Comparison of ENCODE assay signal across 17 cellular contexts in genomic region chr4:8702516-8703400, GRCh38.
DNase-seq lines count a peak whose midpoint lies in the region; ATAC-seq and TF ChIP-seq lines count a peak whose summit lies in the region.
"Had no signal": no experiment of that assay in that cellular context is flagged by ENCODE, and none has a peak within 500 bp of the region (broad histone marks: within the 10 kb centered on the region; RNA-seq: fewer than 3 reads in every experiment).

No MANE protein-coding gene starts in this region.

- H2BK15ac ChIP-seq in neuronal stem cell (ENCODE audit: low read length), result peak overlapping the region; percentile 12

- H3K4ac ChIP-seq in neuronal stem cell (ENCODE audit: low read length), result no peak overlapping the region

- H3K23ac ChIP-seq in neuronal stem cell (ENCODE audit: low read depth, low read length, poor library complexity), result no peak overlapping the region

- no CpG with 5 or more reads among the region's 15 CpGs for WGBS in neuronal stem cell (ENCODE audit: extremely low coverage in 2 of 2, insufficient read length in 2 of 2, insufficient replicate concordance in 1 of 2), 2 donors
- WGBS in testis, 2 donors, result 69 to 77% methylated on average over 13 to 15 of the region's 15 CpGs

- no peak overlapping the region for H3K14ac ChIP-seq in neuronal stem cell (ENCODE audit: low read length)

- no peak overlapping the region for H2BK12ac ChIP-seq in neuronal stem cell (ENCODE audit: low read length)

- H3K27me3 ChIP-seq in neuronal stem cell (ENCODE audit: control insufficient read depth in 3 of 3, insufficient read depth in 3 of 3, low read depth in 1 of 3, low read length in 3 of 3) (peaks cover 0 to 79% (median 0%) of the 10 kb centered on the region in 3 experiments), testis (no peaks in the 10 kb centered on the region)
- H3K27me3 ChIP-seq: Peyer's patch had no signal

- H3K79me1 ChIP-seq in neuronal stem cell (ENCODE audit: low read depth, low read length), result no peaks in the 10 kb centered on the region

- POLR2A ChIA-PET in WTC11 (lab: Charles Lee), result no interaction called here

- no peak overlapping the region for H3K9ac ChIP-seq in neuronal stem cell (ENCODE audit: low read depth, low read length, poor library complexity)

- H4K8ac ChIP-seq in neuronal stem cell (ENCODE audit: low read depth, low read length), result no peak overlapping the region

- no peak overlapping the region for H3K4me3 Mint-ChIP-seq in WTC11
- H3K4me3 Mint-ChIP-seq in immature natural killer cell, result no peak overlapping the region
- H3K4me3 Mint-ChIP-seq: CD8-positive, alpha-beta T cell; GM23338 had no signal

- no peaks in the 10 kb centered on the region for H3K27me3 Mint-ChIP-seq in WTC11 (ENCODE audit: low read depth)
- H3K27me3 Mint-ChIP-seq in immature natural killer cell (ENCODE audit: low read depth in 3 of 3), result peaks cover 0 to 4% (median 3%) of the 10 kb centered on the region in 3 donors

- TF ChIP-seq CTCF in WTC11 (IDR thresholded peaks at IDR 0.05), result no peak
- no peak for TF ChIP-seq CTCF in testis (IDR thresholded peaks at IDR 0.05)

- no peak for TF ChIP-seq POLR2A in testis (IDR thresholded peaks at IDR 0.05)

- ATAC-seq in WTC11 (no peak), GM18873 (IDR thresholded peaks at IDR 0.05; ENCODE audit: low FRiP score, unreplicated experiment) (no peak), HG02588 (IDR thresholded peaks at IDR 0.05; ENCODE audit: unreplicated experiment) (no peak)
- ATAC-seq: CD8-positive, alpha-beta T cell; GM12878; GM23338 had no signal

- peak; percentile 43 for DNase-seq in activated effector memory CD4-positive, alpha-beta T cell treated with anti-CD3 and anti-CD28 coated beads, Interleukin-2, amount 50 U/mL, for 16 hours
- no peak for DNase-seq in activated effector memory CD4-positive, alpha-beta T cell treated with Interleukin-2 at 50 U/mL for 16 hours
- peak; percentile 8 for DNase-seq in WTC11 (ENCODE audit: low spot score)
- no peak for DNase-seq in neuronal stem cell (ENCODE audit: low spot score)
- DNase-seq in testis, result peak; percentile 8
- DNase-seq in immature natural killer cell, result no peak
- DNase-seq: Calu3; CD8-positive, alpha-beta T cell; KBM-7; NCI-H1105; NCI-H2081 treated with DMSO at 0.1 percent for 48 hours; Right ventricle myocardium superior had no signal

- intact Hi-C loops in testis (cut with DNase I; ENCODE audit: low total_unique reads), result no loop called here

- H3K27ac ChIP-seq in neuronal stem cell (replicated peaks; ENCODE audit: low read length), result no peak overlapping the region
- no peak overlapping the region for H3K27ac ChIP-seq in testis
- H3K27ac ChIP-seq: Peyer's patch had no signal

- H3K4me1 ChIP-seq in neuronal stem cell (ENCODE audit: control insufficient read depth in 2 of 2, insufficient read depth in 1 of 2, low read depth in 1 of 2, low read length in 2 of 2) (peaks cover 0 to 22% of the 10 kb centered on the region in 2 donors), testis (no peaks in the 10 kb centered on the region)
- H3K4me1 ChIP-seq: Peyer's patch had no signal

- H3K4me2 ChIP-seq in neuronal stem cell (ENCODE audit: insufficient read depth, low read length, poor library complexity, severe bottlenecking), result no peak overlapping the region
- H3K4me2 ChIP-seq: GM23338 had no signal

- H4K91ac ChIP-seq in neuronal stem cell (ENCODE audit: low read depth, low read length, poor library complexity), result no peak overlapping the region

- H3K9me3 ChIP-seq in neuronal stem cell (replicated peaks in 1 of 2; ENCODE audit: control insufficient read depth in 2 of 2, insufficient read depth in 1 of 2, low read depth in 1 of 2, low read length in 2 of 2) (peaks cover 0 to 1% of the 10 kb centered on the region in 2 donors), testis (no peaks in the 10 kb centered on the region)
- H3K9me3 ChIP-seq: Peyer's patch had no signal

- CTCF ChIA-PET in WTC11 (lab: Charles Lee), result interaction anchor here (0.8 to 1.8 kb wide), 3 partner anchors 14 to 153 kb away, joined by 3 to 17 read pairs (median 3); no protein-coding TSS in a partner anchor

- peak overlapping the region; percentile 27 for H2BK5ac ChIP-seq in neuronal stem cell (ENCODE audit: low read length)

- no peak overlapping the region for H2AFZ ChIP-seq in neuronal stem cell (ENCODE audit: low read length)
- H2AFZ ChIP-seq: GM23338 had no signal

- no peaks in the 10 kb centered on the region for H3K36me3 ChIP-seq in neuronal stem cell (replicated peaks in 1 of 2; ENCODE audit: control insufficient read depth in 2 of 2, insufficient read depth in 2 of 2, low read length in 2 of 2)
- H3K36me3 ChIP-seq in testis (ENCODE audit: low read depth, missing control alignments), result no peaks in the 10 kb centered on the region
- H3K36me3 ChIP-seq: Peyer's patch had no signal

- H3K27ac Mint-ChIP-seq in WTC11 (peak overlapping the region; percentile 15; the same call in 1 of the 2 replicates), immature natural killer cell (no peak overlapping the region)
- H3K27ac Mint-ChIP-seq: CD8-positive, alpha-beta T cell; GM23338 had no signal

- no peak overlapping the region for H3K4me3 ChIP-seq in neuronal stem cell (ENCODE audit: low read length in 2 of 2)
- no peak overlapping the region for H3K4me3 ChIP-seq in testis
- H3K4me3 ChIP-seq: GM12878, GM23338, Peyer's patch had no signal

- H2AK5ac ChIP-seq in neuronal stem cell (ENCODE audit: low read depth, low read length), result peak overlapping the region; percentile 64

- H3K4me1 Mint-ChIP-seq in WTC11 (peaks cover 9% of the 10 kb centered on the region), immature natural killer cell (no peaks in the 10 kb centered on the region)

- no peak overlapping the region for H2BK120ac ChIP-seq in neuronal stem cell (ENCODE audit: low read depth, low read length)

- no peaks in the 10 kb centered on the region for H3K9me3 Mint-ChIP-seq in WTC11
- H3K9me3 Mint-ChIP-seq in immature natural killer cell, result no peaks in the 10 kb centered on the region
- H3K9me3 Mint-ChIP-seq: CD8-positive, alpha-beta T cell; GM23338 had no signal

- H3K36me3 Mint-ChIP-seq in WTC11, result no peaks in the 10 kb centered on the region
- H3K36me3 Mint-ChIP-seq in immature natural killer cell, result no peaks in the 10 kb centered on the region
- H3K36me3 Mint-ChIP-seq: CD8-positive, alpha-beta T cell had no signal

- H3K18ac ChIP-seq in neuronal stem cell (ENCODE audit: low read length), result peak overlapping the region; percentile 72

TF ChIP-seq in WTC11, 78 proteins besides CTCF, POLR2A, EP300 and RAD21:
- TF ChIP-seq E2F1 (CRISPR knock-in tag; IDR thresholded peaks at IDR 0.05) (no peak), ESRRA (CRISPR knock-in tag; IDR thresholded peaks at IDR 0.05; ENCODE audit: borderline replicate concordance) (no peak), MXD4 (CRISPR knock-in tag; IDR thresholded peaks at IDR 0.05; ENCODE audit: borderline replicate concordance) (no peak), RORB (CRISPR knock-in tag; IDR thresholded peaks at IDR 0.05) (no peak), SP1 (CRISPR knock-in tag; conservative IDR thresholded peaks at IDR 0.05) (no peak), ATF1 (CRISPR knock-in tag; IDR thresholded peaks at IDR 0.05) (no peak)
- TF ChIP-seq, protein P1, sequence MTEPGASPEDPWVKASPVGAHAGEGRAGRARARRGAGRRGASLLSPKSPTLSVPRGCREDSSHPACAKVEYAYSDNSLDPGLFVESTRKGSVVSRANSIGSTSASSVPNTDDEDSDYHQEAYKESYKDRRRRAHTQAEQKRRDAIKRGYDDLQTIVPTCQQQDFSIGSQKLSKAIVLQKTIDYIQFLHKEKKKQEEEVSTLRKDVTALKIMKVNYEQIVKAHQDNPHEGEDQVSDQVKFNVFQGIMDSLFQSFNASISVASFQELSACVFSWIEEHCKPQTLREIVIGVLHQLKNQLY (CRISPR knock-in tag; IDR thresholded peaks at IDR 0.05), result no peak

Comparison
In these comparisons a context has a peak if more than half of its experiments do, and no peak if none do; other contexts are left out.
1. DNase-seq: peak in activated effector memory CD4-positive, alpha-beta T cell treated with anti-CD3 and anti-CD28 coated beads, Interleukin-2, amount 50 U/mL, for 16 hours (single experiment), WTC11 (single experiment) and testis (single experiment); none in activated effector memory CD4-positive, alpha-beta T cell treated with Interleukin-2 at 50 U/mL for 16 hours (single experiment), neuronal stem cell (single experiment) and immature natural killer cell (0 of 3).